In the genomic region with DNA sequence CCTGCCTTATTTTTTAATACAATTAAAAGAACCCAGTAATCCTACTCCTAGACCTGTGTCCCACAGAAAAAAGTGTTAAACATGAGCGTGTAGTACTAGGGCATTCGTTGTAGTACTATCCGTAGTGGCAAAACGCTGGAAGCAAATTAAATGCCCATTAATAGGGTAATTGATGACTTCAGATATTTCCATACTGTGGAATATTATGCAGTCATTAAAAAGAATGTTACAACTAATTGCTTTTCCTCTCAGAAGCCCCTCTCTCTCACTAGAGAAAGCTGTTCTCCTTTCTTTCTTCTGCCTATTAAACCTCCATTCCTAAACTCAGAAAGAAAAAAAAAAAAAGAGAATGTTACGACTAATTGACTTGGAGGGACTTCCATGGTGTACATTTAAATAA, we compare ENCODE assay signal across 2 cellular contexts.
TF ChIP-seq lines count a peak whose summit lies in the region.

No MANE protein-coding gene starts in this region.

TF ChIP-seq in A549, 52 proteins besides CTCF, POLR2A, EP300 and RAD21 (continued from another document):
- TF ChIP-seq REST (IDR thresholded peaks at IDR 0.05) (no peak), KDM1A (IDR thresholded peaks at IDR 0.05; ENCODE audit: low read depth) (peak; percentile 73; the same call in 1 of the 2 replicates), CHD4 (IDR thresholded peaks at IDR 0.05; ENCODE audit: borderline replicate concordance) (0 out of 2 replicates have a peak, but pooled peaks have one; percentile 38), HDAC2 (IDR thresholded peaks at IDR 0.05) (0 out of 2 replicates have a peak, but pooled peaks have one; percentile 54)

TF ChIP-seq in WTC11, 78 proteins besides CTCF, POLR2A, EP300 and RAD21 (continued from another document):
- no peak for TF ChIP-seq ERG (CRISPR knock-in tag; IDR thresholded peaks at IDR 0.05)
- TF ChIP-seq, protein P1, sequence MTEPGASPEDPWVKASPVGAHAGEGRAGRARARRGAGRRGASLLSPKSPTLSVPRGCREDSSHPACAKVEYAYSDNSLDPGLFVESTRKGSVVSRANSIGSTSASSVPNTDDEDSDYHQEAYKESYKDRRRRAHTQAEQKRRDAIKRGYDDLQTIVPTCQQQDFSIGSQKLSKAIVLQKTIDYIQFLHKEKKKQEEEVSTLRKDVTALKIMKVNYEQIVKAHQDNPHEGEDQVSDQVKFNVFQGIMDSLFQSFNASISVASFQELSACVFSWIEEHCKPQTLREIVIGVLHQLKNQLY (CRISPR knock-in tag; IDR thresholded peaks at IDR 0.05): no peak
- no peak for TF ChIP-seq ZNF425 (CRISPR knock-in tag; conservative IDR thresholded peaks at IDR 0.05)
- TF ChIP-seq TEAD4 (CRISPR knock-in tag; IDR thresholded peaks at IDR 0.05): no peak
